8 cellular contexts compared by ENCODE assay signal in the genomic region with DNA sequence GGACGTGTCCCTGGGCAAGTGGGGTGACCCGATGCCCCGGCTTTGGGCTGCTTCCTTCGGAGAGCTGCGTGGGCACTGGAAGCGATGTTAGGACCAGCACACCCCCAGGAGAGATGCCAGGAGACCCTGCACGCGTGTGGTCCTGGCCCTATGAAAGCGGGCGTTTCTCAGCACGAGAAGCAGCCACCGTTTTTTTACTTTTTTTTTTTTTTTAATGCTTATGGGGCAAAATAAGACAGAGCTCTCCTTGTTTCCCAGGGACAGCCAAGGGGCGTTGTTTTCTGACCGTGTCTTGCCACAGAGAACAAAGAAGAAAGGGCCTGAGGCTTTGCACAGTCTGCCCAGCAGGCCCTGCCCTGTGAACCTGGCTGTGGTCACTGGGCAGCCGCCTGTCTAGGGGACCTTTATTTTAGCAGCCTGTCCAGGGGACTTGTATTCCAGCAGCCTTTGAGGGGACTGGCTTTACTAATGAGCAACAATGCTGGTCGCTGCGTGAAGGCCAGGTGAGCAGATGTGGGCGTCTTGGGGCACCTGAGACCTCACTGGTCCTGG. TPM values are rescaled to one million over a fixed set of nuclear protein-coding genes. Genes with fewer than 3 reads are reported as not detected.
DNase-seq lines count a peak whose midpoint lies in the region; ATAC-seq and TF ChIP-seq lines count a peak whose summit lies in the region.

No MANE protein-coding gene starts in this region.

- no peaks in the 10 kb centered on the region for H3K27me3 ChIP-seq in fibroblast of lung (ENCODE audit: control insufficient read depth, insufficient read depth, low read length)

- peaks cover 5% of the 10 kb centered on the region for H3K27me3 Mint-ChIP-seq in progenitor cell of endocrine pancreas

- H2AFZ ChIP-seq in fibroblast of lung (ENCODE audit: low read length) = no peak overlapping the region

- no peak overlapping the region for H3K27ac ChIP-seq in fibroblast of lung (ENCODE audit: insufficient read depth, low read length)

- H3K4me2 ChIP-seq in fibroblast of lung (ENCODE audit: extremely low read depth, insufficient read depth, low read length) = peak overlapping the region; percentile 93

- ATAC-seq in HG02973 (IDR thresholded peaks at IDR 0.05; ENCODE audit: unreplicated experiment) (no peak), HG02571 (IDR thresholded peaks at IDR 0.05; ENCODE audit: unreplicated experiment) (no peak), HG02938 (IDR thresholded peaks at IDR 0.05; ENCODE audit: unreplicated experiment) (no peak)

- H3K9me3 Mint-ChIP-seq in progenitor cell of endocrine pancreas (ENCODE audit: low read depth) = no peaks in the 10 kb centered on the region

- H3K4me3 Mint-ChIP-seq in progenitor cell of endocrine pancreas (ENCODE audit: low read depth) = peak overlapping the region; percentile 91

- peaks cover 1% of the 10 kb centered on the region for H3K36me3 Mint-ChIP-seq in progenitor cell of endocrine pancreas (ENCODE audit: insufficient read depth)

- H3K9ac ChIP-seq in ES-I3 (ENCODE audit: low read depth, low read length) (peak overlapping the region; percentile 90), fibroblast of lung (ENCODE audit: insufficient read depth, low read length) (no peak overlapping the region)

- peaks cover 7% of the 10 kb centered on the region for H3K79me2 ChIP-seq in fibroblast of lung (ENCODE audit: control insufficient read depth, insufficient read depth, low read length)

- no peak for TF ChIP-seq CTCF in fibroblast of lung (conservative IDR thresholded peaks at IDR 0.05 in 1 of 2, IDR thresholded peaks at IDR 0.05 in 1 of 2; ENCODE audit: low read depth in 1 of 2, low read length in 2 of 2)
- no peak for TF ChIP-seq CTCF in progenitor cell of endocrine pancreas (IDR thresholded peaks at IDR 0.05; ENCODE audit: unreplicated experiment)

- H3K4me1 Mint-ChIP-seq in progenitor cell of endocrine pancreas (ENCODE audit: low read depth) = peaks cover 20% of the 10 kb centered on the region

- H3K9me3 ChIP-seq in ES-I3 (ENCODE audit: control insufficient read depth, insufficient read depth, low read length) (no peaks in the 10 kb centered on the region), fibroblast of lung (ENCODE audit: control insufficient read depth, insufficient read depth, low read depth, low read length) (no peaks in the 10 kb centered on the region)

- peak; percentile 47 for DNase-seq in RPMI7951 (ENCODE audit: low read depth)
- DNase-seq in fibroblast of lung (ENCODE audit: low read depth in 2 of 2) = no peak
- no peak for DNase-seq in progenitor cell of endocrine pancreas (ENCODE audit: low spot score, unreplicated experiment)
- DNase-seq in DMS79 (lab: John Stamatoyannopoulos, UW) = no peak

- H3K27ac Mint-ChIP-seq in progenitor cell of endocrine pancreas = peak overlapping the region; percentile 97

- H4K20me1 ChIP-seq in fibroblast of lung (ENCODE audit: control insufficient read depth, extremely low read depth, insufficient read depth, low read length) = no peaks in the 10 kb centered on the region

- H3K4me3 ChIP-seq in fibroblast of lung (replicated peaks in 1 of 4; ENCODE audit: control extremely low read depth in 1 of 4, insufficient read depth in 1 of 4, low read depth in 3 of 4, low read length in 4 of 4) = peak overlapping the region; percentile 36 to 66 (median 63)

- H3K4me1 ChIP-seq in ES-I3 (ENCODE audit: insufficient read depth, low read length) (peaks cover 15% of the 10 kb centered on the region; the same call in 1 of the 2 replicates), fibroblast of lung (ENCODE audit: control insufficient read depth, extremely low read depth, insufficient read depth, low read length) (peaks cover 20% of the 10 kb centered on the region)

- no peaks in the 10 kb centered on the region for H3K36me3 ChIP-seq in ES-I3 (ENCODE audit: insufficient read depth, low read length)
- H3K36me3 ChIP-seq in fibroblast of lung (ENCODE audit: control insufficient read depth, insufficient read depth, low read length) = peaks cover 4% of the 10 kb centered on the region

RNA-seq across cellular contexts. Expression of gene SLC25A10, which starts 1.0 kb away (rescaled TPM):
- 45.9 and 53.0 TPM in 2 replicates for total RNA-seq in RPMI7951 (2014; rRNA removed; shearing (Covaris generic))
- total RNA-seq in fibroblast of lung (2.8 and 5.8 TPM in 2 replicates), progenitor cell of endocrine pancreas (36.9 and 40.9 TPM in 2 replicates)
- polyA plus RNA-seq in fibroblast of lung = 3.7 and 10.1 TPM in 2 replicates
- polyA plus RNA-seq in fibroblast of lung (2012) = 5.4 and 20.5 TPM in 2 replicates
- 8.7 and 36.3 TPM in 2 replicates for polyA minus RNA-seq in fibroblast of lung (ENCODE audit: low replicate concordance)

RNA-seq across cellular contexts. Expression of gene MRPL12, which starts 9.9 kb away (rescaled TPM):
- 12.6 and 13.0 TPM in 2 replicates for total RNA-seq in RPMI7951 (2014; rRNA removed; shearing (Covaris generic))
- 6.4 and 11.2 TPM in 2 replicates for total RNA-seq in fibroblast of lung
- 46.8 and 75.2 TPM in 2 replicates for polyA plus RNA-seq in fibroblast of lung
- polyA plus RNA-seq in fibroblast of lung (2012) = 62.5 and 113 TPM in 2 replicates
- 36.7 and 66.7 TPM in 2 replicates for polyA minus RNA-seq in fibroblast of lung (ENCODE audit: low replicate concordance)
- total RNA-seq in progenitor cell of endocrine pancreas = 63.6 and 63.9 TPM in 2 replicates

RNA-seq across cellular contexts. Expression of gene HGS, which starts 29.3 kb away (rescaled TPM):
- 42.4 and 47.5 TPM in 2 replicates for total RNA-seq in RPMI7951 (2014; rRNA removed; shearing (Covaris generic))
- total RNA-seq in fibroblast of lung = 55.2 and 65.7 TPM in 2 replicates
- polyA plus RNA-seq in fibroblast of lung = 43.1 and 81.1 TPM in 2 replicates
- polyA plus RNA-seq in fibroblast of lung (2012) = 59.4 and 88.8 TPM in 2 replicates
- polyA minus RNA-seq in fibroblast of lung (ENCODE audit: low replicate concordance) = 219 and 227 TPM in 2 replicates
- total RNA-seq in progenitor cell of endocrine pancreas = 127 and 141 TPM in 2 replicates

RNA-seq across cellular contexts. Expression of gene ARL16, which starts 29.5 kb away (rescaled TPM):
- 28.6 and 30.9 TPM in 2 replicates for total RNA-seq in RPMI7951 (2014; rRNA removed; shearing (Covaris generic))
- total RNA-seq in fibroblast of lung (22.3 and 28.1 TPM in 2 replicates), progenitor cell of endocrine pancreas (42.1 TPM in 2 replicates)
- polyA plus RNA-seq in fibroblast of lung = 35.8 and 55.8 TPM in 2 replicates
- polyA plus RNA-seq in fibroblast of lung (2012) = 30.3 and 50.6 TPM in 2 replicates
- polyA minus RNA-seq in fibroblast of lung (ENCODE audit: low replicate concordance) = 13.9 and 40.1 TPM in 2 replicates

RNA-seq across cellular contexts. Expression of gene CCDC137, which starts 46.5 kb away (rescaled TPM):
- total RNA-seq in RPMI7951 (2014; rRNA removed; shearing (Covaris generic)) = 7.7 and 14.1 TPM in 2 replicates
- total RNA-seq in fibroblast of lung (6.2 and 6.9 TPM in 2 replicates), progenitor cell of endocrine pancreas (24.8 and 26.6 TPM in 2 replicates)
- polyA plus RNA-seq in fibroblast of lung = 9.8 and 13.3 TPM in 2 replicates
- 16.9 and 28.1 TPM in 2 replicates for polyA plus RNA-seq in fibroblast of lung (2012)
- polyA minus RNA-seq in fibroblast of lung (ENCODE audit: low replicate concordance) = 2.6 and 9.2 TPM in 2 replicates
